12 cellular contexts compared by ENCODE assay signal in genomic region chr17:18921485-18921884, GRCh38. TPM values are rescaled to one million over a fixed set of nuclear protein-coding genes. Genes with fewer than 3 reads are reported as not detected.
DNase-seq lines count a peak whose midpoint lies in the region; ATAC-seq and TF ChIP-seq lines count a peak whose summit lies in the region.
"Had no signal": no experiment of that assay in that cellular context is flagged by ENCODE, and none has a peak within 500 bp of the region (broad histone marks: within the 10 kb centered on the region; RNA-seq: fewer than 3 reads in every experiment).

No MANE protein-coding gene starts in this region.

- intact Hi-C loops in prostate gland (cut with DNase I) = no loop called here

- peaks cover 38% of the 10 kb centered on the region for H3K36me3 Mint-ChIP-seq in activated naive CD8-positive, alpha-beta T cell treated with anti-CD3 and anti-CD28 coated beads, Interleukin-2, amount 10 ng/mL, durations not matched to agents 7 days and 5 days
- H3K36me3 Mint-ChIP-seq in osteocyte (ENCODE audit: unreplicated experiment) = peaks cover 28% of the 10 kb centered on the region

- no peaks in the 10 kb centered on the region for H3K27me3 ChIP-seq in prostate gland (replicated peaks; ENCODE audit: insufficient read depth)
- H3K27me3 ChIP-seq: heart left ventricle had no signal

- H3K4me3 Mint-ChIP-seq in activated naive CD8-positive, alpha-beta T cell treated with anti-CD3 and anti-CD28 coated beads, Interleukin-2, amount 10 ng/mL, durations not matched to agents 7 days and 5 days = peak overlapping the region; percentile 32
- H3K4me3 Mint-ChIP-seq in osteocyte (ENCODE audit: unreplicated experiment) = no peak overlapping the region

- H3K27ac Mint-ChIP-seq in activated naive CD8-positive, alpha-beta T cell treated with anti-CD3 and anti-CD28 coated beads, Interleukin-2, amount 10 ng/mL, durations not matched to agents 7 days and 5 days = peak overlapping the region; percentile 67
- peak overlapping the region; percentile 8 for H3K27ac Mint-ChIP-seq in osteocyte (ENCODE audit: unreplicated experiment)

- 60% methylated on average over 2 of the region's 2 CpGs for WGBS in prostate gland

- no peak for TF ChIP-seq CTCF in GM12865 (IDR thresholded peaks at IDR 0.05; ENCODE audit: insufficient read depth, low read depth, low read length, missing control alignments)
- no peak for TF ChIP-seq CTCF in osteocyte (IDR thresholded peaks at IDR 0.05)
- no peak for TF ChIP-seq CTCF in prostate gland (IDR thresholded peaks at IDR 0.05)

- peak; percentile 9 for ATAC-seq in HG03159 (IDR thresholded peaks at IDR 0.05; ENCODE audit: unreplicated experiment)
- no peak for ATAC-seq in activated naive CD8-positive, alpha-beta T cell treated with anti-CD3 and anti-CD28 coated beads, Interleukin-2, amount 10 ng/mL, durations not matched to agents 7 days and 5 days (ENCODE audit: low read depth)
- ATAC-seq: heart left ventricle had no signal

- no peaks in the 10 kb centered on the region for H3K9me3 ChIP-seq in prostate gland
- H3K9me3 ChIP-seq: HAP-1, heart left ventricle had no signal

- no peak overlapping the region for H3K27ac ChIP-seq in prostate gland
- H3K27ac ChIP-seq: coronary artery had no signal

- H3K36me3 ChIP-seq in prostate gland = no peaks in the 10 kb centered on the region

- no peaks in the 10 kb centered on the region for H3K27me3 Mint-ChIP-seq in activated naive CD8-positive, alpha-beta T cell treated with anti-CD3 and anti-CD28 coated beads, Interleukin-2, amount 10 ng/mL, durations not matched to agents 7 days and 5 days
- no peaks in the 10 kb centered on the region for H3K27me3 Mint-ChIP-seq in osteocyte (ENCODE audit: unreplicated experiment)

- H3K4me1 Mint-ChIP-seq in activated naive CD8-positive, alpha-beta T cell treated with anti-CD3 and anti-CD28 coated beads, Interleukin-2, amount 10 ng/mL, durations not matched to agents 7 days and 5 days = peaks cover 42% of the 10 kb centered on the region
- peaks cover 18% of the 10 kb centered on the region for H3K4me1 Mint-ChIP-seq in osteocyte (ENCODE audit: unreplicated experiment)

- H3K4me1 ChIP-seq in prostate gland (replicated peaks) = no peaks in the 10 kb centered on the region

- TF ChIP-seq POLR2A in prostate gland (IDR thresholded peaks at IDR 0.05) = no peak

- H3K4me3 ChIP-seq in GM12865 (ENCODE audit: low read depth, low read length) (peak overlapping the region; percentile 44), prostate gland (no peak overlapping the region)
- H3K4me3 ChIP-seq: coronary artery, HAP-1, heart left ventricle had no signal

- DNase-seq in GM12865 (ENCODE audit: low read depth) = no peak
- no peak for DNase-seq in activated naive CD8-positive, alpha-beta T cell treated with anti-CD3 and anti-CD28 coated beads, Interleukin-2, amount 10 ng/mL, durations not matched to agents 7 days and 5 days
- no peak for DNase-seq in osteocyte (ENCODE audit: extremely low spot score, unreplicated experiment)
- no peak for DNase-seq in prostate gland (ENCODE audit: low spot score)
- no peak for DNase-seq in NCI-H146 (lab: John Stamatoyannopoulos, UW)
- no peak for DNase-seq in cortex of kidney (lab: John Stamatoyannopoulos, UW)
- DNase-seq: heart left ventricle, NCI-H1048, NCI-H748 treated with DMSO at 0.1 percent for 48 hours had no signal

- no peaks in the 10 kb centered on the region for H3K9me3 Mint-ChIP-seq in activated naive CD8-positive, alpha-beta T cell treated with anti-CD3 and anti-CD28 coated beads, Interleukin-2, amount 10 ng/mL, durations not matched to agents 7 days and 5 days
- H3K9me3 Mint-ChIP-seq in osteocyte (ENCODE audit: unreplicated experiment) = no peaks in the 10 kb centered on the region

- POLR2A ChIA-PET in activated naive CD8-positive, alpha-beta T cell treated with anti-CD3 and anti-CD28 coated beads, Interleukin-2, amount 10 ng/mL, durations not matched to agents 7 days and 5 days (lab: Charles Lee) = no interaction called here

RNA-seq across cellular contexts. Expression of gene SLC5A10, which starts 30.5 kb away (rescaled TPM):
- total RNA-seq in activated naive CD8-positive, alpha-beta T cell treated with anti-CD3 and anti-CD28 coated beads, Interleukin-2, amount 10 ng/mL, durations not matched to agents 7 days and 5 days = not detected
- total RNA-seq in osteocyte = not detected in 2 replicates
- total RNA-seq in prostate gland = not detected
